In the genomic region with DNA sequence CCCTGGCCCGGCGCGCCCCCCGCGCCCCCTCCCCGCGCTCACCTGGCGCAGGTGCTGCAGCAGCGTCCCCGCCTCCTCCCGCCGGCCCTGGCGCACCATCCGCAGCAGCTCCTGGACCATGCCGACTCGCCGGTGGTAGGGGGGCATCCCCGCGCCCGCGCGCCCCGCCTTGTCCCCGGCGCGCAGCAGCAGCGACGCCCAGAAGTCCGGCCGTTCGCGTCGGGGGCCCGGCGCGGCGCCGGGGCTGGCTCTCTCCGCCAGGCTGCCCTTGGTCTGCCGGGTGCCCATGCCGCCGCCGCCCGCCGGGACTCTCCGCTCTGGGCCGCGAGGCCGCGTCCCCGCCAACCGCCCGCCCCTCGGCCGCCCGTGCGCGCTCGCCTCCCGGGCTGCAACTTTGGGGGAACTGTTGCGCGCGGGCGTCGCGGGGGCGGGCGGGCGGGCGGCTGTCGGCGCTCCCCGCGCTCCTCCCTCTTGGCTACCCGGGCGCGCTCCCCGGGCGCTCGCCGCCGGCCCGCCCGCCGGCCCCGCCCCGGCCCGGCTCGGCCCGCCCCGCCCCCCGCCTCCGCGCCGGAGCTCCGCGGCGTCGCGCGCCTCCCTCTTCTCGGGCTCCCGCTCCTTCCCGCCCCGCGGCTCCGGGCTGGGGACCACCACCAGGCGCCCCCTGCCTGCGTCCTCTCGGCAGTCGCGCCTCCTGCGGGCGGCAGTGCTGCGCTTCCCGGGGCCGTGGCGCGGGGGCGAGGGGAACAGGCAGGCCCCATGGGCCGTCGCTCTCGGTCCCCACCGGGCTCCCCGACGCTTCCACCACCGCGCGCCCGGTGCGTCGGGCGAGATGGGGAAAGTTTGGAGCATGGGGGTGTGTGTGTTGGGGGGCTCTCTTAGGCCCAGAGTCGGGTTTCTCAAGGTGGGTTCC, we compare ENCODE assay signal across 8 cellular contexts. TPM values are rescaled to one million over a fixed set of nuclear protein-coding genes. Genes with fewer than 3 reads are reported as not detected.
DNase-seq lines count a peak whose midpoint lies in the region; ATAC-seq and TF ChIP-seq lines count a peak whose summit lies in the region.

TSS of gene LRRC75A (minus strand) at position 491 of the 910 bp plus-strand sequence. CDS start at position 288, 203 bp downstream.

- H3K27me3 ChIP-seq in PC-3 (ENCODE audit: low read length): peaks cover 6% of the 10 kb centered on the region; the same call in 1 of the 2 replicates
- H3K27me3 ChIP-seq in transverse colon: no peaks in the 10 kb centered on the region

- no peak within 1 kb of the TSS for H3K27ac ChIP-seq in PC-3 (ENCODE audit: low read length)
- H3K27ac ChIP-seq in transverse colon: peak within 1 kb of the TSS; percentile 65 to 90 (median 86)

- intact Hi-C loops in PC-3 (cut with micrococcal nuclease) (no loop called here), transverse colon (cut with DNase I; ENCODE audit: low total_unique reads) (no loop called here), posterior vena cava (cut with DNase I) (no loop called here)

- TF ChIP-seq CTCF in PC-3 (conservative IDR thresholded peaks at IDR 0.05; ENCODE audit: low read depth, low read length) (no peak), glutamatergic neuron (IDR thresholded peaks at IDR 0.05; ENCODE audit: partially characterized antibody, unreplicated experiment) (no peak), osteocyte (IDR thresholded peaks at IDR 0.05) (peak; percentile 22), transverse colon (IDR thresholded peaks at IDR 0.05) (no peak)

- in situ Hi-C loops in transverse colon (cut with MboI; ENCODE audit: low pct_ligation_motif_present in 1 of 4, low pct_unique_long_range_greater_than_20kb in 1 of 4, low sequenced_read_pairs in 3 of 4): no loop called here

- CTCF ChIA-PET in PC-3 (lab: Charles Lee): no interaction called here

- H4K20me1 ChIP-seq in PC-3 (ENCODE audit: low read length): no peaks in the 10 kb centered on the region

- H3K9me2 ChIP-seq in PC-3 (replicated peaks; ENCODE audit: low read length): no peaks in the 10 kb centered on the region

- no peaks in the 10 kb centered on the region for H3K79me2 ChIP-seq in PC-3 (ENCODE audit: low read length)

- H3K9ac ChIP-seq in PC-3 (ENCODE audit: low read length): no peak within 1 kb of the TSS

- TF ChIP-seq EP300 in transverse colon (IDR thresholded peaks at IDR 0.05; ENCODE audit: low read depth): no peak

- H3K4me3 ChIP-seq in PC-3 (ENCODE audit: low read length): peak within 1 kb of the TSS; percentile 66
- H3K4me3 ChIP-seq in transverse colon: peak within 1 kb of the TSS; percentile 53 to 84 (median 58)

- H2AFZ ChIP-seq in PC-3 (ENCODE audit: low read length): peak within 1 kb of the TSS; percentile 84

- WGBS in transverse colon (ENCODE audit: low coverage in 1 of 2), 2 donors: 3% methylated on average over 40 of the region's 134 CpGs; no CpG with 5 or more reads in 1 of the 2 donors

- H3K9me3 ChIP-seq in PC-3 (ENCODE audit: low read length): no peaks in the 10 kb centered on the region
- H3K9me3 ChIP-seq in transverse colon: no peaks in the 10 kb centered on the region

- DNase-seq in AG20443 (ENCODE audit: low spot score): peak; percentile 94
- DNase-seq in PC-3: peak; percentile 45
- peak; percentile 38 for DNase-seq in activated gamma-delta T cell treated with Interleukin-2 at 50 U/mL for 16 hours
- peak; percentile 76 for DNase-seq in glutamatergic neuron
- DNase-seq in osteocyte (ENCODE audit: extremely low spot score, unreplicated experiment): no peak
- peak; percentile 57 for DNase-seq in transverse colon
- no peak for DNase-seq in posterior vena cava (ENCODE audit: low spot score)

- POLR2A ChIA-PET in PC-3 (lab: Charles Lee; ENCODE audit: unreplicated experiment): no interaction called here

- H3F3A ChIP-seq in PC-3 (ENCODE audit: low read length, unreplicated experiment): no peaks in the 10 kb centered on the region

- H3K4me1 Mint-ChIP-seq in glutamatergic neuron (ENCODE audit: low read depth, unreplicated experiment) (peaks cover 15% of the 10 kb centered on the region), osteocyte (ENCODE audit: unreplicated experiment) (peaks cover 10% of the 10 kb centered on the region)

- no peaks in the 10 kb centered on the region for H3K36me3 Mint-ChIP-seq in glutamatergic neuron (ENCODE audit: unreplicated experiment)
- H3K36me3 Mint-ChIP-seq in osteocyte (ENCODE audit: unreplicated experiment): no peaks in the 10 kb centered on the region

- ATAC-seq in GM21529 (IDR thresholded peaks at IDR 0.05; ENCODE audit: unreplicated experiment) (peak; percentile 57), PC-3 (peak; percentile 84)

- H3K4me2 ChIP-seq in PC-3 (ENCODE audit: low read length): peak within 1 kb of the TSS; percentile 92

- H3K27me3 Mint-ChIP-seq in glutamatergic neuron (ENCODE audit: unreplicated experiment) (peaks cover 15% of the 10 kb centered on the region), osteocyte (ENCODE audit: unreplicated experiment) (peaks cover 41% of the 10 kb centered on the region)

- peaks cover 9% of the 10 kb centered on the region for H3K9me3 Mint-ChIP-seq in glutamatergic neuron (ENCODE audit: unreplicated experiment)
- no peaks in the 10 kb centered on the region for H3K9me3 Mint-ChIP-seq in osteocyte (ENCODE audit: unreplicated experiment)

- peak within 1 kb of the TSS; percentile 86 for H3K4me3 Mint-ChIP-seq in glutamatergic neuron (ENCODE audit: unreplicated experiment)
- H3K4me3 Mint-ChIP-seq in osteocyte (ENCODE audit: unreplicated experiment): peak within 1 kb of the TSS; percentile 73

- H3K36me3 ChIP-seq in PC-3 (ENCODE audit: low read depth, low read length) (no peaks in the 10 kb centered on the region), transverse colon (no peaks in the 10 kb centered on the region)

- H3K4me1 ChIP-seq in PC-3 (ENCODE audit: insufficient read depth, low read length) (peaks cover 15% of the 10 kb centered on the region), transverse colon (peaks cover 17 to 62% (median 50%) of the 10 kb centered on the region in 4 donors)

- H3K27ac Mint-ChIP-seq in glutamatergic neuron (ENCODE audit: unreplicated experiment) (peak within 1 kb of the TSS; percentile 29), osteocyte (ENCODE audit: unreplicated experiment) (no peak within 1 kb of the TSS)

- no peak for TF ChIP-seq POLR2A in transverse colon (IDR thresholded peaks at IDR 0.05)

- BruUV-seq in PC-3 (replicated peaks; lab: Mats Ljungman, UMichigan): no TSS peak

RNA-seq across cellular contexts. Expression of gene LRRC75A, which starts in this region (rescaled TPM):
- 15.8 and 19.4 TPM in 2 replicates for total RNA-seq in PC-3 (2014; rRNA removed)
- total RNA-seq in glutamatergic neuron (ENCODE audit: unreplicated experiment): 7.3 TPM
- 1.8 and 2.0 TPM in 2 replicates for total RNA-seq in osteocyte
- 100 to 1,000 TPM in 2 of 4 donors, 10 to 100 TPM in 2; 67.9 to 194 (median 115) TPM for total RNA-seq in transverse colon
- total RNA-seq in posterior vena cava: 1 to 10 TPM; 2.3 to 3.0 TPM

Comparison
In these comparisons a context has a peak if more than half of its experiments do, and no peak if none do; other contexts are left out.
1. DNase-seq: peak in AG20443 (single experiment), PC-3 (single experiment), activated gamma-delta T cell treated with Interleukin-2 at 50 U/mL for 16 hours (single experiment), glutamatergic neuron (single experiment) and transverse colon (single experiment); none in osteocyte (single experiment) and posterior vena cava (single experiment).